In genomic region chr2:112891333-112891950, GRCh38 we compare ENCODE assay signal across 1 cellular context.
TF ChIP-seq lines count a peak whose summit lies in the region.

No MANE protein-coding gene starts in this region.

TF ChIP-seq in HepG2, 621 proteins besides CTCF, POLR2A, EP300 and RAD21 (continued from another document):
- TF ChIP-seq ZNF710 (CRISPR knock-in tag; IDR thresholded peaks at IDR 0.05; ENCODE audit: borderline replicate concordance), result no peak
